ENCODE assay signal across 8 cellular contexts in the genomic region with DNA sequence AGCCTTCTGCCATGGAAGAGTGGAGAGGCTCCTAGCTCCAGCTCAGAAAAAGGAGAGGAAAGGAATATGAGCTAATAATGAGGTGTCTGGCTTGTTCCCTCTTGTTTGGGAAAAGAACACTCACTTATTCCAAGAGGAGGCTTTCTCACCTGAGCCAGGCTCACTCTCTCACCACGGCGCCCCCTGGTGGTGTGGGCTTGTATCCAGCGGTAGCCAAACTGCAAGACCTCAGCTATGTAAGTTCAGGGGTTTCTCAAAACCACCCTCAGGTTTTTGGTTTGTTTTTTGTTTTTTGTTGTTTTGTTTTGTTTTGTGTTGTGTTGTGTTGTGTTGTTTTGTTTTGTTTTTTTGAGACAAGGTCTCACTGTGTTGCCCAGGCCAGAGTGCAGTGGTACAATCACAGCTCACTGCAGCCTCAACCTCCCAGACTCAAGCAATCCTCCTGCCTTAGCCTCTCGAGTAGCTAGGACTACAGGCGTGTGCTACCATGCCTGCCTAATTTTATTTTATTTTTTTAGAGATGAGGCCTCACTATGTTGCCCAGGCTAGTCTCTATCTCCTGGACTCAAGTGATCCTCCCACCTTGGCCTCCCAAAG.
A peak's percentile ranks its signal among the peaks of the same experiment; 100 is the strongest.
DNase-seq lines count a peak whose midpoint lies in the region; ATAC-seq and TF ChIP-seq lines count a peak whose summit lies in the region.

No MANE protein-coding gene starts in this region.

- H3K36me3 ChIP-seq in HEK293 (ENCODE audit: control insufficient read depth in 2 of 2, insufficient read depth in 1 of 2, low read length in 2 of 2): no peaks in the 10 kb centered on the region
- no peaks in the 10 kb centered on the region for H3K36me3 ChIP-seq in parathyroid adenoma (ENCODE audit: control insufficient read depth, insufficient read depth, low read length)
- no peaks in the 10 kb centered on the region for H3K36me3 ChIP-seq in aorta (ENCODE audit: control insufficient read depth in 1 of 2, insufficient read depth in 2 of 2, low read length in 1 of 2)

- H3K4me3 ChIP-seq in HEK293 (ENCODE audit: low read depth, low read length): no peak overlapping the region
- H3K4me3 ChIP-seq in fibroblast of pulmonary artery (replicated peaks; ENCODE audit: low read depth, low read length): no peak overlapping the region
- H3K4me3 ChIP-seq in parathyroid adenoma (ENCODE audit: low read depth, low read length): no peak overlapping the region
- no peak overlapping the region for H3K4me3 ChIP-seq in aorta (ENCODE audit: low read length in 2 of 2)

- no peak overlapping the region for H2AFZ ChIP-seq in parathyroid adenoma

- H3K27ac ChIP-seq in HEK293 (ENCODE audit: extremely low read depth, low read depth, low read length) (no peak overlapping the region), parathyroid adenoma (no peak overlapping the region), aorta (ENCODE audit: low read depth in 1 of 2, low read length in 2 of 2) (no peak overlapping the region)

- no peak overlapping the region for H3K4me2 ChIP-seq in parathyroid adenoma (ENCODE audit: low read length)

- H3K9me3 ChIP-seq in HEK293 (ENCODE audit: control insufficient read depth, insufficient read depth, low read depth, low read length) (no peaks in the 10 kb centered on the region), parathyroid adenoma (ENCODE audit: control insufficient read depth, low read length) (no peaks in the 10 kb centered on the region), aorta (ENCODE audit: control insufficient read depth, low read length) (no peaks in the 10 kb centered on the region)

- H3K27me3 ChIP-seq in parathyroid adenoma (ENCODE audit: control insufficient read depth, insufficient read depth, low read length) (no peaks in the 10 kb centered on the region), aorta (ENCODE audit: control insufficient read depth in 1 of 2, insufficient read depth in 2 of 2, low read length in 1 of 2) (no peaks in the 10 kb centered on the region)

- TF ChIP-seq CTCF in HEK293 (tag by site-specific recombination; IDR thresholded peaks at IDR 0.05) (peak; percentile 72), fibroblast of pulmonary artery (IDR thresholded peaks at IDR 0.05; ENCODE audit: low read length, missing control alignments) (peak; percentile 80), parathyroid adenoma (IDR thresholded peaks at IDR 0.05) (peak; percentile 82)

- H3K9me3 Mint-ChIP-seq in activated T-cell treated with anti-CD3 and anti-CD28 coated beads, Interleukin-2, amount 50 U/mL, for 4 hours: peaks cover 3% of the 10 kb centered on the region

- H3K27me3 Mint-ChIP-seq in activated T-cell treated with anti-CD3 and anti-CD28 coated beads, Interleukin-2, amount 50 U/mL, for 4 hours (ENCODE audit: low read depth): peaks cover 3% of the 10 kb centered on the region

- intact Hi-C loops in aorta (cut with DNase I): loop anchor here in 1 of 2 donors (5.0 kb wide), 1 partner anchor 129 kb away; the partner anchor contains the start of gene NPTX2

- no peaks in the 10 kb centered on the region for H3K4me1 Mint-ChIP-seq in activated T-cell treated with anti-CD3 and anti-CD28 coated beads, Interleukin-2, amount 50 U/mL, for 4 hours (ENCODE audit: low read depth)

- POLR2A ChIA-PET in HEK293 (lab: Yijun Ruan, JAX): interaction anchor here (0.6 kb wide), 1 partner anchor 34 kb away, joined by 4 read pairs; no protein-coding TSS in a partner anchor

- no peaks in the 10 kb centered on the region for H3K79me2 ChIP-seq in parathyroid adenoma

- CTCF ChIA-PET in HEK293 (lab: Yijun Ruan, JAX): interaction anchor here (0.6 to 3.8 kb wide), 57 partner anchors 9 to 704 kb away, joined by 3 to 36 read pairs (median 4); partner anchors contain the start of gene BAIAP2L1

- WGBS in aorta, 2 donors: 35 to 37% methylated on average over 5 of the region's 5 CpGs

- DNase-seq in CMK (ENCODE audit: low read depth) (peak; percentile 33), NOMO-1 treated with dmso at 0.1 percent for 144 hours (lab: John Stamatoyannopoulos, UW; ENCODE audit: unreplicated experiment) (peak; percentile 28), fibroblast of pulmonary artery (ENCODE audit: low read depth) (peak; percentile 55), aorta (peak; percentile 67 to 87)
- peak; percentile 68 for DNase-seq in activated T-cell treated with anti-CD3 and anti-CD28 coated beads, Interleukin-2, amount 50 U/mL, for 4 hours

- no peak overlapping the region for H3K9ac ChIP-seq in parathyroid adenoma

- no peak overlapping the region for H3K4me3 Mint-ChIP-seq in activated T-cell treated with anti-CD3 and anti-CD28 coated beads, Interleukin-2, amount 50 U/mL, for 4 hours

- no peaks in the 10 kb centered on the region for H3K4me1 ChIP-seq in HEK293 (ENCODE audit: control insufficient read depth, insufficient read depth, low read length)
- H3K4me1 ChIP-seq in parathyroid adenoma: no peaks in the 10 kb centered on the region
- no peaks in the 10 kb centered on the region for H3K4me1 ChIP-seq in aorta (ENCODE audit: control insufficient read depth in 1 of 2, insufficient read depth in 2 of 2, low read length in 2 of 2)

- H3K36me3 Mint-ChIP-seq in activated T-cell treated with anti-CD3 and anti-CD28 coated beads, Interleukin-2, amount 50 U/mL, for 4 hours (ENCODE audit: insufficient read depth): no peaks in the 10 kb centered on the region

- no peak for ATAC-seq in activated T-cell treated with anti-CD3 and anti-CD28 coated beads, Interleukin-2, amount 50 U/mL, for 4 hours
- ATAC-seq in aorta (ENCODE audit: low FRiP score) (no peak), GM18498 (IDR thresholded peaks at IDR 0.05; ENCODE audit: unreplicated experiment) (no peak)

TF ChIP-seq in HEK293, 187 proteins besides CTCF, POLR2A, EP300 and RAD21 (continues in another document):
- no peak for TF ChIP-seq ZNF175 (tag by site-specific recombination; IDR thresholded peaks at IDR 0.05)
- no peak for TF ChIP-seq ZNF394 (tag by site-specific recombination; IDR thresholded peaks at IDR 0.05; ENCODE audit: borderline replicate concordance)
- TF ChIP-seq ZNF830 (tag by site-specific recombination; IDR thresholded peaks at IDR 0.05; ENCODE audit: low read depth): no peak
- TF ChIP-seq, protein P1, sequence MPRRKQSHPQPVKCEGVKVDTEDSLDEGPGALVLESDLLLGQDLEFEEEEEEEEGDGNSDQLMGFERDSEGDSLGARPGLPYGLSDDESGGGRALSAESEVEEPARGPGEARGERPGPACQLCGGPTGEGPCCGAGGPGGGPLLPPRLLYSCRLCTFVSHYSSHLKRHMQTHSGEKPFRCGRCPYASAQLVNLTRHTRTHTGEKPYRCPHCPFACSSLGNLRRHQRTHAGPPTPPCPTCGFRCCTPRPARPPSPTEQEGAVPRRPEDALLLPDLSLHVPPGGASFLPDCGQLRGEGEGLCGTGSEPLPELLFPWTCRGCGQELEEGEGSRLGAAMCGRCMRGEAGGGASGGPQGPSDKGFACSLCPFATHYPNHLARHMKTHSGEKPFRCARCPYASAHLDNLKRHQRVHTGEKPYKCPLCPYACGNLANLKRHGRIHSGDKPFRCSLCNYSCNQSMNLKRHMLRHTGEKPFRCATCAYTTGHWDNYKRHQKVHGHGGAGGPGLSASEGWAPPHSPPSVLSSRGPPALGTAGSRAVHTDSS (tag by site-specific recombination; IDR thresholded peaks at IDR 0.05): no peak
- no peak for TF ChIP-seq ZSCAN16 (tag by site-specific recombination; IDR thresholded peaks at IDR 0.05)
- no peak for TF ChIP-seq ZFP3 (tag by site-specific recombination; IDR thresholded peaks at IDR 0.05; ENCODE audit: low read depth)
- no peak for TF ChIP-seq ZNF791 (tag by site-specific recombination; IDR thresholded peaks at IDR 0.05)
- TF ChIP-seq ZNF654 (tag by site-specific recombination; IDR thresholded peaks at IDR 0.05; ENCODE audit: low read depth): peak; percentile 57
- TF ChIP-seq ZBTB1 (tag by site-specific recombination; IDR thresholded peaks at IDR 0.05): no peak
- TF ChIP-seq GLI2 (tag by site-specific recombination; IDR thresholded peaks at IDR 0.05; ENCODE audit: borderline replicate concordance, low read depth): no peak
- TF ChIP-seq ZNF501 (tag by site-specific recombination; IDR thresholded peaks at IDR 0.05): 0 out of 2 replicates have a peak, but pooled peaks have one; percentile 34
- TF ChIP-seq ZNF2 (tag by site-specific recombination; IDR thresholded peaks at IDR 0.05): 0 out of 2 replicates have a peak, but pooled peaks have one; percentile 68
- TF ChIP-seq ZNF585B (tag by site-specific recombination; IDR thresholded peaks at IDR 0.05): no peak
- 0 out of 2 replicates have a peak, but pooled peaks have one; percentile 20 for TF ChIP-seq SALL2 (tag by site-specific recombination; IDR thresholded peaks at IDR 0.05; ENCODE audit: borderline replicate concordance)
- TF ChIP-seq ZNF792 (tag by site-specific recombination; IDR thresholded peaks at IDR 0.05): no peak
- TF ChIP-seq ZNF600 (tag by site-specific recombination; IDR thresholded peaks at IDR 0.05): no peak
- TF ChIP-seq PRDM1 (tag by site-specific recombination; IDR thresholded peaks at IDR 0.05): peak; percentile 86
- TF ChIP-seq PRDM4 (tag by site-specific recombination; IDR thresholded peaks at IDR 0.05): peak; percentile 20; the same call in 1 of the 2 replicates
- no peak for TF ChIP-seq ZNF571 (tag by site-specific recombination; IDR thresholded peaks at IDR 0.05)
